ENCODE assay signal across 6 cellular contexts in genomic region chr1:153011359-153011758, GRCh38. TPM values are rescaled to one million over a fixed set of nuclear protein-coding genes. Genes with fewer than 3 reads are reported as not detected.
"Had no signal": no experiment of that assay in that cellular context is flagged by ENCODE, and none has a peak within 500 bp of the region (broad histone marks: within the 10 kb centered on the region; RNA-seq: fewer than 3 reads in every experiment).

No MANE protein-coding gene starts in this region.

RNA-seq across cellular contexts. Expression of gene SPRR3, which starts 9.8 kb away (rescaled TPM):
- total RNA-seq: GM23248, H4, H7, HFFc6, HT1080 had no signal
- polyA plus RNA-seq: GM23248, IgD-negative memory B cell had no signal

RNA-seq across cellular contexts. Expression of gene SPRR1B, which starts 19.6 kb away (rescaled TPM):
- total RNA-seq: GM23248, H4, H7, HFFc6, HT1080 had no signal
- polyA plus RNA-seq: GM23248, IgD-negative memory B cell had no signal

RNA-seq across cellular contexts. Expression of gene SPRR1A, which starts 27.5 kb away (rescaled TPM):
- total RNA-seq: GM23248, H4, H7, HFFc6, HT1080 had no signal
- polyA plus RNA-seq: GM23248, IgD-negative memory B cell had no signal

RNA-seq across cellular contexts. Expression of gene SPRR2D, which starts 29.6 kb away (rescaled TPM):
- total RNA-seq: GM23248, H4, H7, HFFc6 had no signal
- polyA plus RNA-seq: GM23248, IgD-negative memory B cell had no signal

RNA-seq across cellular contexts. Expression of gene SPRR4, which starts 40.9 kb away (rescaled TPM):
- total RNA-seq: GM23248, H4, H7, HFFc6, HT1080 had no signal
- polyA plus RNA-seq: GM23248, IgD-negative memory B cell had no signal
